ENCODE assay signal across 14 cellular contexts in the genomic region with DNA sequence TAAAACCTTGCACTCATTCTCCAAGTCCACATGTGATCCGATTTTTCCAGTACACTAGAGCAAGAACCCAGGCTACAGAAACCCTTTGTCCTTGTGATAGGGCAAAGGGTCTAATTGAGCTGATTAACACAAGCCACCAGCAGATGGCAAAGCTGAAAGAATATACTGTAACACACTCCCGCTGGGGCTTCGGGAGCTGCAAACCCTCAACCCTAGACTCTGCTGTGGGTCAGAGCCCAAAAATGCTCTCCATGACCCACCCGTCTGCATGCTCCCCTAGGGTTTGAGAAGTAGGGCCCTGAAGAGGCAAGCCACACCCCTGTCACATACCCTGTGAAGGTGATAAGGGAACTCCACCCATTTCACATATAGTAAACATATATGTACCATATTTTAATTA. TPM values are rescaled to one million over a fixed set of nuclear protein-coding genes. Genes with fewer than 3 reads are reported as not detected.
DNase-seq lines count a peak whose midpoint lies in the region; ATAC-seq and TF ChIP-seq lines count a peak whose summit lies in the region.
"Had no signal": no experiment of that assay in that cellular context is flagged by ENCODE, and none has a peak within 500 bp of the region (broad histone marks: within the 10 kb centered on the region; RNA-seq: fewer than 3 reads in every experiment).

No MANE protein-coding gene starts in this region.

- peaks cover 19% of the 10 kb centered on the region for H3K4me1 Mint-ChIP-seq in activated T-helper 17 cell treated with anti-CD3 and anti-CD28 coated beads, Interleukin-2, amount 50 U/mL, for 72 hours
- H3K4me1 Mint-ChIP-seq in stimulated activated naive B cell treated with anti-CD40 and anti-IgM and Interleukin-4, amounts not matched to agents 10 μg/mL and 1 μg/mL and 100 μg/mL, for 72 hours: peaks cover 0 to 6% of the 10 kb centered on the region in 2 donors
- peaks cover 12% of the 10 kb centered on the region for H3K4me1 Mint-ChIP-seq in activated T-helper 2 cell treated with anti-CD3 and anti-CD28 coated beads, Interferon-gamma antibody, Interleukin-2, Interleukin-4, amounts not matched to agents 10 μg/mL and 5 μg/mL and 100 μg/mL, durations not matched to agents 14 hours and 24 hours and 36 hours (ENCODE audit: low read depth)

- intact Hi-C loops in thyroid gland (cut with DNase I) (no loop called here), lower leg skin (cut with DNase I; ENCODE audit: low total_unique reads) (no loop called here)
- intact Hi-C loops in activated T-helper 2 cell treated with anti-CD3 and anti-CD28 coated beads, Interferon-gamma antibody, Interleukin-2, Interleukin-4, amounts not matched to agents 10 μg/mL and 5 μg/mL and 100 μg/mL, durations not matched to agents 14 hours and 24 hours and 36 hours (cut with micrococcal nuclease): loop anchor here (5.0 kb wide), 1 partner anchor 34 kb away; a partner anchor contains a TSS

- H3K4me1 ChIP-seq in thyroid gland: no peaks in the 10 kb centered on the region

- peak; percentile 3 for DNase-seq in activated naive CD4-positive, alpha-beta T cell treated with Interleukin-2 at 50 U/mL for 16 hours
- DNase-seq in activated naive CD4-positive, alpha-beta T cell treated with anti-CD3 and anti-CD28 coated beads, Interleukin-2, amount 50 U/mL, for 72 hours (ENCODE audit: low spot score in 2 of 2): no peak
- DNase-seq in NB4 (ENCODE audit: low read depth) (peak; percentile 48), thyroid gland (no peak), lower leg skin (ENCODE audit: low spot score in 2 of 2) (no peak)
- DNase-seq in stimulated activated naive B cell treated with anti-CD40 and anti-IgM and Interleukin-4, amounts not matched to agents 10 μg/mL and 1 μg/mL and 100 μg/mL, for 72 hours: no peak
- no peak for DNase-seq in activated T-helper 2 cell treated with anti-CD3 and anti-CD28 coated beads, Interferon-gamma antibody, Interleukin-2, Interleukin-4, amounts not matched to agents 10 μg/mL and 5 μg/mL and 100 μg/mL, durations not matched to agents 14 hours and 24 hours and 36 hours (ENCODE audit: low spot score)
- DNase-seq: activated effector memory CD4-positive, alpha-beta T cell treated with Interleukin-2 at 50 U/mL for 16 hours; left cardiac atrium; NCI-H1092 treated with DMSO at 0.1 percent for 48 hours; nucleus accumbens had no signal

- ATAC-seq in activated naive CD4-positive, alpha-beta T cell treated with anti-CD3 and anti-CD28 coated beads, Interleukin-2, amount 50 U/mL, for 72 hours: no peak
- peak; percentile 25 for ATAC-seq in activated T-helper 17 cell treated with anti-CD3 and anti-CD28 coated beads, Interleukin-2, amount 50 U/mL, for 72 hours (replicated peaks)
- peak; percentile 36 to 58 for ATAC-seq in stimulated activated naive B cell treated with anti-CD40 and anti-IgM and Interleukin-4, amounts not matched to agents 10 μg/mL and 1 μg/mL and 100 μg/mL, for 72 hours (replicated peaks)
- ATAC-seq: left cardiac atrium had no signal

- H3K4me3 ChIP-seq in NB4 (ENCODE audit: low read depth, low read length): no peak overlapping the region
- no peak overlapping the region for H3K4me3 ChIP-seq in thyroid gland (replicated peaks in 1 of 3)
- no peak overlapping the region for H3K4me3 ChIP-seq in lower leg skin (ENCODE audit: low read depth, poor library complexity, severe bottlenecking)
- H3K4me3 ChIP-seq: BLaER1 treated with 17β-estradiol and CSF1 and Interleukin-3, amounts not matched to agents 10 nM and 100 nM had no signal

- no peak for TF ChIP-seq CTCF in NB4 (IDR thresholded peaks at IDR 0.05; ENCODE audit: low read depth, low read length)
- TF ChIP-seq CTCF in thyroid gland (IDR thresholded peaks at IDR 0.05): no peak
- TF ChIP-seq CTCF in lower leg skin (IDR thresholded peaks at IDR 0.05): no peak

- H3K27me3 Mint-ChIP-seq in activated T-helper 17 cell treated with anti-CD3 and anti-CD28 coated beads, Interleukin-2, amount 50 U/mL, for 72 hours: no peaks in the 10 kb centered on the region
- H3K27me3 Mint-ChIP-seq in stimulated activated naive B cell treated with anti-CD40 and anti-IgM and Interleukin-4, amounts not matched to agents 10 μg/mL and 1 μg/mL and 100 μg/mL, for 72 hours: peaks cover 0 to 5% of the 10 kb centered on the region in 2 donors
- no peaks in the 10 kb centered on the region for H3K27me3 Mint-ChIP-seq in activated T-helper 2 cell treated with anti-CD3 and anti-CD28 coated beads, Interferon-gamma antibody, Interleukin-2, Interleukin-4, amounts not matched to agents 10 μg/mL and 5 μg/mL and 100 μg/mL, durations not matched to agents 14 hours and 24 hours and 36 hours (ENCODE audit: low read depth)

- H3K27ac Mint-ChIP-seq in activated naive CD4-positive, alpha-beta T cell treated with anti-CD3 and anti-CD28 coated beads, Interleukin-2, amount 50 U/mL, for 72 hours: peak overlapping the region in 1 of 2 donors; percentile 68
- no peak overlapping the region for H3K27ac Mint-ChIP-seq in activated T-helper 17 cell treated with anti-CD3 and anti-CD28 coated beads, Interleukin-2, amount 50 U/mL, for 72 hours
- no peak overlapping the region for H3K27ac Mint-ChIP-seq in stimulated activated naive B cell treated with anti-CD40 and anti-IgM and Interleukin-4, amounts not matched to agents 10 μg/mL and 1 μg/mL and 100 μg/mL, for 72 hours
- no peak overlapping the region for H3K27ac Mint-ChIP-seq in activated T-helper 2 cell treated with anti-CD3 and anti-CD28 coated beads, Interferon-gamma antibody, Interleukin-2, Interleukin-4, amounts not matched to agents 10 μg/mL and 5 μg/mL and 100 μg/mL, durations not matched to agents 14 hours and 24 hours and 36 hours
- H3K27ac Mint-ChIP-seq: dendritic cell treated with granulocyte-macrophage colony-stimulating factor and Interleukin-4, amounts not matched to agents 40 ng/mL and 50 ng/mL, for 4 days had no signal

- TF ChIP-seq POLR2A in NB4 (IDR thresholded peaks at IDR 0.05; ENCODE audit: extremely low read depth, insufficient read length) (no peak), thyroid gland (IDR thresholded peaks at IDR 0.05) (no peak), lower leg skin (IDR thresholded peaks at IDR 0.05) (no peak)

- no peaks in the 10 kb centered on the region for H3K9me3 ChIP-seq in thyroid gland

- 83 to 86% methylated on average over 4 of the region's 4 CpGs for WGBS in thyroid gland, 2 donors
- WGBS in lower leg skin, 2 donors: 56 to 57% methylated on average over 4 of the region's 4 CpGs

- no peaks in the 10 kb centered on the region for H3K36me3 ChIP-seq in thyroid gland

- peaks cover 0 to 20% of the 10 kb centered on the region in 2 donors for H3K9me3 Mint-ChIP-seq in activated naive CD4-positive, alpha-beta T cell treated with anti-CD3 and anti-CD28 coated beads, Interleukin-2, amount 50 U/mL, for 72 hours
- no peaks in the 10 kb centered on the region for H3K9me3 Mint-ChIP-seq in activated T-helper 17 cell treated with anti-CD3 and anti-CD28 coated beads, Interleukin-2, amount 50 U/mL, for 72 hours
- peaks cover 4 to 15% of the 10 kb centered on the region in 2 donors for H3K9me3 Mint-ChIP-seq in stimulated activated naive B cell treated with anti-CD40 and anti-IgM and Interleukin-4, amounts not matched to agents 10 μg/mL and 1 μg/mL and 100 μg/mL, for 72 hours
- peaks cover 19% of the 10 kb centered on the region for H3K9me3 Mint-ChIP-seq in activated T-helper 2 cell treated with anti-CD3 and anti-CD28 coated beads, Interferon-gamma antibody, Interleukin-2, Interleukin-4, amounts not matched to agents 10 μg/mL and 5 μg/mL and 100 μg/mL, durations not matched to agents 14 hours and 24 hours and 36 hours

- H3K27ac ChIP-seq in thyroid gland: no peak overlapping the region
- H3K27ac ChIP-seq: BLaER1 treated with 17β-estradiol and CSF1 and Interleukin-3, amounts not matched to agents 10 nM and 100 nM had no signal

- no peaks in the 10 kb centered on the region for H3K27me3 ChIP-seq in thyroid gland

- H3K36me3 Mint-ChIP-seq in activated naive CD4-positive, alpha-beta T cell treated with anti-CD3 and anti-CD28 coated beads, Interleukin-2, amount 50 U/mL, for 72 hours: peaks cover 8 to 25% of the 10 kb centered on the region in 2 donors
- H3K36me3 Mint-ChIP-seq in activated T-helper 17 cell treated with anti-CD3 and anti-CD28 coated beads, Interleukin-2, amount 50 U/mL, for 72 hours (ENCODE audit: low read depth): no peaks in the 10 kb centered on the region
- peaks cover 2 to 5% of the 10 kb centered on the region in 2 donors for H3K36me3 Mint-ChIP-seq in stimulated activated naive B cell treated with anti-CD40 and anti-IgM and Interleukin-4, amounts not matched to agents 10 μg/mL and 1 μg/mL and 100 μg/mL, for 72 hours
- peaks cover 13% of the 10 kb centered on the region for H3K36me3 Mint-ChIP-seq in activated T-helper 2 cell treated with anti-CD3 and anti-CD28 coated beads, Interferon-gamma antibody, Interleukin-2, Interleukin-4, amounts not matched to agents 10 μg/mL and 5 μg/mL and 100 μg/mL, durations not matched to agents 14 hours and 24 hours and 36 hours (ENCODE audit: low read depth)

- H3K4me3 Mint-ChIP-seq in activated T-helper 17 cell treated with anti-CD3 and anti-CD28 coated beads, Interleukin-2, amount 50 U/mL, for 72 hours: peak overlapping the region; percentile 4
- no peak overlapping the region for H3K4me3 Mint-ChIP-seq in stimulated activated naive B cell treated with anti-CD40 and anti-IgM and Interleukin-4, amounts not matched to agents 10 μg/mL and 1 μg/mL and 100 μg/mL, for 72 hours
- no peak overlapping the region for H3K4me3 Mint-ChIP-seq in activated T-helper 2 cell treated with anti-CD3 and anti-CD28 coated beads, Interferon-gamma antibody, Interleukin-2, Interleukin-4, amounts not matched to agents 10 μg/mL and 5 μg/mL and 100 μg/mL, durations not matched to agents 14 hours and 24 hours and 36 hours (ENCODE audit: low read depth)
- H3K4me3 Mint-ChIP-seq: dendritic cell treated with granulocyte-macrophage colony-stimulating factor and Interleukin-4, amounts not matched to agents 40 ng/mL and 50 ng/mL, for 4 days had no signal

RNA-seq across cellular contexts. Expression of a gene that starts 33.6 kb away (rescaled TPM):
- 100 to 1,000 TPM in 1 of 2 donors, 10 to 100 TPM in 1; 67.4 to 107 TPM for total RNA-seq in activated naive CD4-positive, alpha-beta T cell treated with anti-CD3 and anti-CD28 coated beads, Interleukin-2, amount 50 U/mL, for 72 hours
- 10 to 100 TPM; 52.1 to 82.0 TPM for total RNA-seq in activated T-helper 17 cell treated with anti-CD3 and anti-CD28 coated beads, Interleukin-2, amount 50 U/mL, for 72 hours
- 10 to 100 TPM; 43.8 to 78.5 (median 69.7) TPM for total RNA-seq in thyroid gland
- total RNA-seq in lower leg skin: 10 to 100 TPM; 14.7 to 29.4 (median 25.6) TPM
- total RNA-seq in activated T-helper 2 cell treated with anti-CD3 and anti-CD28 coated beads, Interferon-gamma antibody, Interleukin-2, Interleukin-4, amounts not matched to agents 10 μg/mL and 5 μg/mL and 100 μg/mL, durations not matched to agents 14 hours and 24 hours and 36 hours: 54.5 and 59.0 TPM in 2 replicates

Comparison
In these comparisons a context has a peak if more than half of its experiments do, and no peak if none do; other contexts are left out.
1. DNase-seq: peak in activated naive CD4-positive, alpha-beta T cell treated with Interleukin-2 at 50 U/mL for 16 hours (single experiment) and NB4 (single experiment); none in activated naive CD4-positive, alpha-beta T cell treated with anti-CD3 and anti-CD28 coated beads, Interleukin-2, amount 50 U/mL, for 72 hours (0 of 2), stimulated activated naive B cell treated with anti-CD40 and anti-IgM and Interleukin-4, amounts not matched to agents 10 μg/mL and 1 μg/mL and 100 μg/mL, for 72 hours (single experiment), thyroid gland (0 of 2), lower leg skin (0 of 2) and activated T-helper 2 cell treated with anti-CD3 and anti-CD28 coated beads, Interferon-gamma antibody, Interleukin-2, Interleukin-4, amounts not matched to agents 10 μg/mL and 5 μg/mL and 100 μg/mL, durations not matched to agents 14 hours and 24 hours and 36 hours (single experiment).
2. ATAC-seq: peak in activated T-helper 17 cell treated with anti-CD3 and anti-CD28 coated beads, Interleukin-2, amount 50 U/mL, for 72 hours (single experiment) and stimulated activated naive B cell treated with anti-CD40 and anti-IgM and Interleukin-4, amounts not matched to agents 10 μg/mL and 1 μg/mL and 100 μg/mL, for 72 hours (2 of 2); none in activated naive CD4-positive, alpha-beta T cell treated with anti-CD3 and anti-CD28 coated beads, Interleukin-2, amount 50 U/mL, for 72 hours (0 of 2).